ENCODE assay signal across 15 cellular contexts in genomic region chr2:234969329-234970157, GRCh38. TPM values are rescaled to one million over a fixed set of nuclear protein-coding genes. Genes with fewer than 3 reads are reported as not detected.
DNase-seq lines count a peak whose midpoint lies in the region; ATAC-seq, FAIRE-seq and TF ChIP-seq lines count a peak whose summit lies in the region.
"Had no signal": no experiment of that assay in that cellular context is flagged by ENCODE, and none has a peak within 500 bp of the region (broad histone marks: within the 10 kb centered on the region; RNA-seq: fewer than 3 reads in every experiment).

No MANE protein-coding gene starts in this region.

- ATAC-seq in GM12878 (no peak), HepG2 (no peak; the same call in 2 of the 3 replicates), upper lobe of right lung (peak; percentile 40), HG02571 (IDR thresholded peaks at IDR 0.05; ENCODE audit: unreplicated experiment) (no peak)
- no peak for ATAC-seq in stimulated activated naive CD8-positive, alpha-beta T cell treated with anti-CD3 and anti-CD28 coated beads, Interleukin-15, amount 100 ng/mL, for 72 hours

- peak overlapping the region; percentile 80 for H3K27ac ChIP-seq in cardiac muscle cell
- no peak overlapping the region for H3K27ac ChIP-seq in GM12878 (ENCODE audit: control insufficient read depth, insufficient read depth)
- H3K27ac ChIP-seq in HepG2 (ENCODE audit: extremely low read length, insufficient read depth, low read length): no peak overlapping the region
- no peak overlapping the region for H3K27ac ChIP-seq in upper lobe of right lung
- H3K27ac ChIP-seq: neutrophil had no signal

- in situ Hi-C loops in GM12878 (cut with MboI) (no loop called here), HepG2 (cut with HindIII; ENCODE audit: extremely low pct_ligation_motif_present, low pct_unique_long_range_greater_than_20kb) (no loop called here)

- no peak for FAIRE-seq in GM12878 (lab: Jason Lieb, UNC)
- no peak for FAIRE-seq in HepG2 (lab: Jason Lieb, UNC)
- FAIRE-seq: A204.1, islet of Langerhans had no signal

- H3K4me3 ChIP-seq in cardiac muscle cell (no peak overlapping the region), GM12878 (no peak overlapping the region), HepG2 (replicated peaks in 1 of 3; ENCODE audit: insufficient read depth in 1 of 3, low read depth in 2 of 3, low read length in 3 of 3) (no peak overlapping the region), upper lobe of right lung (no peak overlapping the region)

- no peak overlapping the region for H3K27ac Mint-ChIP-seq in stimulated activated naive CD8-positive, alpha-beta T cell treated with anti-CD3 and anti-CD28 coated beads, Interleukin-15, amount 100 ng/mL, for 72 hours
- H3K27ac Mint-ChIP-seq: stimulated activated naive B cell treated with anti-CD40 and anti-IgM and Interleukin-4, amounts not matched to agents 10 μg/mL and 1 μg/mL and 100 μg/mL, for 72 hours had no signal

- H3K4me2 ChIP-seq in GM12878 (ENCODE audit: control insufficient read depth, insufficient read depth): no peak overlapping the region
- H3K4me2 ChIP-seq in HepG2 (ENCODE audit: low read depth, low read length): no peak overlapping the region

- peaks cover 24% of the 10 kb centered on the region for H3K27me3 Mint-ChIP-seq in stimulated activated naive CD8-positive, alpha-beta T cell treated with anti-CD3 and anti-CD28 coated beads, Interleukin-15, amount 100 ng/mL, for 72 hours

- TF ChIP-seq CTCF in cardiac muscle cell (IDR thresholded peaks at IDR 0.05; ENCODE audit: low read depth, low read length) (no peak), GM12878 (IDR thresholded peaks at IDR 0.05 in 2 of 3, conservative IDR thresholded peaks at IDR 0.05 in 1 of 3; ENCODE audit: control insufficient read depth in 2 of 3, extremely low read depth in 1 of 3, insufficient read depth in 1 of 3, low read depth in 3 of 3, low read length in 3 of 3) (no peak), HepG2 (CRISPR knock-in tag; IDR thresholded peaks at IDR 0.05) (no peak), upper lobe of right lung (IDR thresholded peaks at IDR 0.05) (no peak)

- no peaks in the 10 kb centered on the region for H3K36me3 ChIP-seq in cardiac muscle cell
- H3K36me3 ChIP-seq in GM12878 (ENCODE audit: control insufficient read depth in 2 of 2, insufficient read depth in 2 of 2, low read length in 1 of 2): no peaks in the 10 kb centered on the region
- peaks cover 12 to 56% of the 10 kb centered on the region in 2 experiments for H3K36me3 ChIP-seq in HepG2 (replicated peaks in 1 of 2; ENCODE audit: control insufficient read depth in 1 of 2, insufficient read depth in 2 of 2, low read length in 2 of 2)
- H3K36me3 ChIP-seq in upper lobe of right lung: no peaks in the 10 kb centered on the region
- H3K36me3 ChIP-seq: neutrophil had no signal

- 43% methylated on average over 17 of the region's 17 CpGs for WGBS in GM12878 (ENCODE audit: insufficient coverage, insufficient replicate concordance, low lambda C conversion rate, missing lambda C conversion rate)
- 91% methylated on average over 17 of the region's 17 CpGs for WGBS in HepG2 (ENCODE audit: low lambda C conversion rate)

- intact Hi-C loops in cardiac septum (cut with DNase I): no loop called here
- intact Hi-C loops in GM12878 (cut with micrococcal nuclease; ENCODE audit: unreplicated experiment): no loop called here
- intact Hi-C loops in HepG2 (cut with micrococcal nuclease; ENCODE audit: unreplicated experiment): no loop called here
- intact Hi-C loops in upper lobe of right lung (cut with DNase I): no loop called here

- DNase-seq in cardiac muscle cell (ENCODE audit: low read depth in 1 of 2, low spot score in 1 of 2) (no peak), cardiac septum (ENCODE audit: low spot score) (no peak), GM12878 (ENCODE audit: low read depth, low spot score) (no peak), HepG2 (ENCODE audit: low spot score) (no peak), upper lobe of right lung (no peak)
- DNase-seq in stimulated activated naive CD8-positive, alpha-beta T cell treated with anti-CD3 and anti-CD28 coated beads, Interleukin-15, amount 100 ng/mL, for 72 hours: no peak
- DNase-seq in activated T-cell treated with anti-CD3 and anti-CD28 coated beads, Interleukin-2, amount 50 U/mL, for 48 hours: no peak
- DNase-seq: activated CD4-positive, CD25-positive, alpha-beta regulatory T cell treated with anti-CD3 and anti-CD28 coated beads, Interleukin-2, amount 50 U/mL, for 72 hours; DND-41; NCI-H510A treated with DMSO at 0.1 percent for 48 hours; stimulated activated naive B cell treated with anti-CD40 and anti-IgM and Interleukin-4, amounts not matched to agents 10 μg/mL and 1 μg/mL and 100 μg/mL, for 72 hours had no signal

- CTCF ChIA-PET in GM12878 (lab: Yijun Ruan, JAX): no interaction called here
- CTCF ChIA-PET in HepG2 (lab: Yijun Ruan, JAX; ENCODE audit: low intra/inter-chr PET ratio, low total read pairs): no interaction called here

- H3K27me3 ChIP-seq in cardiac muscle cell: no peaks in the 10 kb centered on the region
- no peaks in the 10 kb centered on the region for H3K27me3 ChIP-seq in GM12878 (replicated peaks in 1 of 2; ENCODE audit: control insufficient read depth in 2 of 2, insufficient read depth in 2 of 2, low read length in 1 of 2)
- H3K27me3 ChIP-seq in HepG2 (ENCODE audit: control insufficient read depth in 1 of 2, insufficient read depth in 2 of 2, low read length in 2 of 2): no peaks in the 10 kb centered on the region
- H3K27me3 ChIP-seq in upper lobe of right lung: no peaks in the 10 kb centered on the region

- RAD21 ChIA-PET in GM12878 (lab: Charles Lee; ENCODE audit: unreplicated experiment): no interaction called here

- H3K9me3 ChIP-seq in cardiac muscle cell (ENCODE audit: low read depth) (no peaks in the 10 kb centered on the region), GM12878 (replicated peaks; ENCODE audit: control insufficient read depth, insufficient read depth, low read length) (no peaks in the 10 kb centered on the region), HepG2 (ENCODE audit: low read length) (no peaks in the 10 kb centered on the region), upper lobe of right lung (no peaks in the 10 kb centered on the region)
- H3K9me3 ChIP-seq: neutrophil had no signal

- POLR2A ChIA-PET in GM12878 (lab: Charles Lee): no interaction called here
- POLR2A ChIA-PET in HepG2 (lab: Yijun Ruan, JAX): interaction anchor here (1.3 to 1.6 kb wide), 2 partner anchors 8 to 10 kb away, joined by 3 to 6 read pairs; no protein-coding TSS in a partner anchor

- H3K79me2 ChIP-seq in GM12878 (ENCODE audit: control insufficient read depth, insufficient read depth, low read length) (no peaks in the 10 kb centered on the region), HepG2 (ENCODE audit: insufficient read depth, low read length) (peaks cover 97% of the 10 kb centered on the region)

- no peaks in the 10 kb centered on the region for H3K4me1 Mint-ChIP-seq in stimulated activated naive CD8-positive, alpha-beta T cell treated with anti-CD3 and anti-CD28 coated beads, Interleukin-15, amount 100 ng/mL, for 72 hours

- H4K20me1 ChIP-seq in GM12878 (ENCODE audit: control insufficient read depth, insufficient read depth) (no peaks in the 10 kb centered on the region), HepG2 (ENCODE audit: insufficient read depth, low read length) (peaks cover 96% of the 10 kb centered on the region)

- H2AFZ ChIP-seq in GM12878 (ENCODE audit: control insufficient read depth, low read depth, low read length): no peak overlapping the region
- no peak overlapping the region for H2AFZ ChIP-seq in HepG2 (ENCODE audit: low read length)

- no peak overlapping the region for H3K4me3 Mint-ChIP-seq in stimulated activated naive CD8-positive, alpha-beta T cell treated with anti-CD3 and anti-CD28 coated beads, Interleukin-15, amount 100 ng/mL, for 72 hours

- H3K4me1 ChIP-seq in cardiac muscle cell (ENCODE audit: low read depth): peaks cover 15% of the 10 kb centered on the region
- no peaks in the 10 kb centered on the region for H3K4me1 ChIP-seq in GM12878 (ENCODE audit: control insufficient read depth, insufficient read depth, low read length)
- H3K4me1 ChIP-seq in HepG2 (ENCODE audit: insufficient read depth, low read length): peaks cover 61% of the 10 kb centered on the region
- peaks cover 4% of the 10 kb centered on the region for H3K4me1 ChIP-seq in upper lobe of right lung

- TF ChIP-seq RAD21 in GM12878 (IDR thresholded peaks at IDR 0.05; ENCODE audit: insufficient read depth, low read depth, low read length) (no peak), HepG2 (CRISPR knock-in tag; IDR thresholded peaks at IDR 0.05) (no peak)

- SMC1A ChIA-PET in GM12878 (lab: Charles Lee; ENCODE audit: uncharacterized antibody, unreplicated experiment): no interaction called here

- no TSS peak for BruUV-seq in GM12878 (replicated peaks; lab: Mats Ljungman, UMichigan)
- no TSS peak for BruUV-seq in HepG2 (replicated peaks; lab: Mats Ljungman, UMichigan)

- TF ChIP-seq EP300 in GM12878 (IDR thresholded peaks at IDR 0.05; ENCODE audit: borderline replicate concordance in 1 of 2, control insufficient read depth in 1 of 2, low read depth in 2 of 2, low read length in 2 of 2): no peak
- no peak for TF ChIP-seq EP300 in HepG2 (IDR thresholded peaks at IDR 0.05; ENCODE audit: low read depth in 2 of 2, low read length in 2 of 2)
- no peak for TF ChIP-seq EP300 in HepG2 (CRISPR knock-in tag; IDR thresholded peaks at IDR 0.05; ENCODE audit: borderline replicate concordance)

- no peak overlapping the region for H3K9ac ChIP-seq in GM12878 (ENCODE audit: control insufficient read depth, insufficient read depth, low read length)
- H3K9ac ChIP-seq in HepG2 (ENCODE audit: insufficient read depth, low read depth, low read length): no peak overlapping the region

- TF ChIP-seq POLR2A in GM12878 (IDR thresholded peaks at IDR 0.05; ENCODE audit: low read depth, low read length): no peak
- no peak for TF ChIP-seq POLR2A in HepG2 (IDR thresholded peaks at IDR 0.05; ENCODE audit: insufficient read depth in 1 of 2, low read depth in 2 of 2, low read length in 2 of 2)

- H3K9me3 Mint-ChIP-seq in stimulated activated naive CD8-positive, alpha-beta T cell treated with anti-CD3 and anti-CD28 coated beads, Interleukin-15, amount 100 ng/mL, for 72 hours: no peaks in the 10 kb centered on the region
- H3K9me3 Mint-ChIP-seq: stimulated activated naive B cell treated with anti-CD40 and anti-IgM and Interleukin-4, amounts not matched to agents 10 μg/mL and 1 μg/mL and 100 μg/mL, for 72 hours had no signal

RNA-seq across cellular contexts. Expression of gene SH3BP4, which starts 17.7 kb away (rescaled TPM):
- total RNA-seq in cardiac muscle cell (55.0 and 71.3 TPM in 2 replicates), cardiac septum (9.1 TPM), GM12878 (2014; rRNA removed) (not detected in 2 replicates), GM12878 (2014; rRNA removed; fragmentation: Illumina TruSeq; extraction: Trizol) (not detected in 2 replicates), GM12878 (2021) (0.19 and 0.36 TPM in 2 replicates), HepG2 (2016; rRNA removed; fragmentation: Illumina TruSeq; extraction: Trizol) (34.6 and 44.3 TPM in 2 replicates), upper lobe of right lung (29.6 TPM)
- polyA plus RNA-seq in cardiac muscle cell (35.8 and 48.5 TPM in 2 replicates), GM12878 (2011; rRNA removed) (not detected in 2 replicates), GM12878 (2014; fragmentation: Illumina TruSeq; extraction: Trizol) (not detected in 2 replicates), GM12878 (2014; fragmentation: Nextera tagmentation; extraction: Ambion mirVana) (not detected), GM12878 (2014; rRNA removed) (not detected in 2 replicates), GM12878 (2016; fragmentation: Nextera tagmentation; extraction: Ambion mirVana) (under 1 TPM in 1 of 2 experiments, not detected in 1; 0.03 TPM), HepG2 (2011; rRNA removed) (99.1 and 101 TPM in 2 replicates)
- total RNA-seq in GM12878 (2013; cell fraction: nucleolus; rRNA removed): not detected in 2 replicates
- not detected for polyA plus RNA-seq in GM12878 (2011; ENCODE audit: low read depth)
- not detected in 2 replicates for polyA plus RNA-seq in GM12878 (2011; cell fraction: cytosol; rRNA removed)
- not detected in 2 replicates for polyA plus RNA-seq in GM12878 (2011; cell fraction: nucleus; rRNA removed)
- polyA plus RNA-seq in GM12878 (2012): not detected in 2 replicates
- polyA minus RNA-seq in GM12878 (2011; rRNA and poly(A)+ RNA removed): not detected in 2 replicates
- 0.53 and 0.94 TPM in 2 replicates for polyA minus RNA-seq in GM12878 (2011; cell fraction: cytosol; rRNA and poly(A)+ RNA removed)
- polyA minus RNA-seq in GM12878 (2011; cell fraction: nucleus; rRNA and poly(A)+ RNA removed): 0.29 TPM in 1 of 2 replicates, not detected in the other
- total RNA-seq in HepG2 (2016; cell fraction: cytosol; rRNA removed; fragmentation: Illumina TruSeq; extraction: Trizol; ENCODE audit: low read depth): 10.1 and 13.4 TPM in 2 replicates
- total RNA-seq in HepG2 (2016; cell fraction: insoluble cytoplasmic fraction; rRNA removed; fragmentation: Illumina TruSeq; extraction: Trizol): 33.4 and 38.6 TPM in 2 replicates
- total RNA-seq in HepG2 (2016; cell fraction: membrane; rRNA removed; fragmentation: Illumina TruSeq; extraction: Trizol): 23.4 and 24.2 TPM in 2 replicates
- total RNA-seq in HepG2 (2016; cell fraction: nucleus; rRNA removed; fragmentation: Illumina TruSeq; extraction: Trizol): 29.3 and 37.6 TPM in 2 replicates
- 62.2 and 70.2 TPM in 2 replicates for polyA plus RNA-seq in HepG2 (2011; cell fraction: cytosol; rRNA removed)
- polyA plus RNA-seq in HepG2 (2011; cell fraction: nucleus; rRNA removed): 57.3 and 58.3 TPM in 2 replicates
- 54.2 and 63.2 TPM in 2 replicates for polyA plus RNA-seq in HepG2 (2012)
- 12.1 and 15.0 TPM in 2 replicates for polyA plus RNA-seq in HepG2 (2016; cell fraction: cytosol; fragmentation: Illumina TruSeq; extraction: Trizol; ENCODE audit: low read depth)
- polyA plus RNA-seq in HepG2 (2016; cell fraction: insoluble cytoplasmic fraction; fragmentation: Illumina TruSeq; extraction: Trizol; ENCODE audit: low read depth): 41.4 and 47.1 TPM in 2 replicates
- polyA plus RNA-seq in HepG2 (2016; cell fraction: membrane; fragmentation: Illumina TruSeq; extraction: Trizol; ENCODE audit: low read depth): 16.0 and 16.3 TPM in 2 replicates
- 33.7 and 37.2 TPM in 2 replicates for polyA plus RNA-seq in HepG2 (2016; cell fraction: nucleus; fragmentation: Illumina TruSeq; extraction: Trizol; ENCODE audit: insufficient read depth, low read depth)
- polyA minus RNA-seq in HepG2 (2011; rRNA and poly(A)+ RNA removed; ENCODE audit: low replicate concordance): 50.3 and 196 TPM in 2 replicates
- 58.1 and 67.7 TPM in 2 replicates for polyA minus RNA-seq in HepG2 (2011; cell fraction: cytosol; rRNA and poly(A)+ RNA removed)
- polyA minus RNA-seq in HepG2 (2011; cell fraction: nucleus; rRNA and poly(A)+ RNA removed): 92.1 and 100 TPM in 2 replicates
